8 cellular contexts compared by ENCODE assay signal in genomic region chr7:77538186-77538907, GRCh38.
DNase-seq lines count a peak whose midpoint lies in the region; ATAC-seq lines count a peak whose summit lies in the region.

No MANE protein-coding gene starts in this region.

- peaks cover 13% of the 10 kb centered on the region for H3K4me1 ChIP-seq in HUES6 (ENCODE audit: control insufficient read depth, insufficient read depth, low read length)
- H3K4me1 ChIP-seq in rectal smooth muscle tissue (ENCODE audit: control insufficient read depth, insufficient read depth, low read length), result no peaks in the 10 kb centered on the region

- H3K9ac ChIP-seq in HUES6 (ENCODE audit: low read length), result peak overlapping the region; percentile 99
- H3K9ac ChIP-seq in rectal smooth muscle tissue (ENCODE audit: low read length), result peak overlapping the region; percentile 63

- peak overlapping the region; percentile 92 for H3K27ac ChIP-seq in HUES6 (ENCODE audit: low read depth, low read length)
- peak overlapping the region; percentile 88 for H3K27ac ChIP-seq in rectal smooth muscle tissue (ENCODE audit: low read depth, low read length)

- H3K4me3 ChIP-seq in HUES6 (ENCODE audit: low read depth, low read length) (peak overlapping the region; percentile 96), iPS-11a (ENCODE audit: low read depth, low read length) (peak overlapping the region; percentile 96), rectal smooth muscle tissue (ENCODE audit: low read length) (peak overlapping the region; percentile 90)

- H3K27me3 ChIP-seq in HUES6 (ENCODE audit: control insufficient read depth, insufficient read depth, low read length) (no peaks in the 10 kb centered on the region), rectal smooth muscle tissue (ENCODE audit: control insufficient read depth, insufficient read depth, low read length) (no peaks in the 10 kb centered on the region)

- H3K9me3 ChIP-seq in HUES6 (ENCODE audit: control insufficient read depth, insufficient read depth, low read depth, low read length), result peaks cover 5% of the 10 kb centered on the region; the same call in 1 of the 2 replicates

- peak; percentile 93 for DNase-seq in DMS53 (lab: John Stamatoyannopoulos, UW)
- DNase-seq in OCI-M1 (lab: John Stamatoyannopoulos, UW), result peak; percentile 88
- peak; percentile 79 to 90 for DNase-seq in T47D (ENCODE audit: low read depth in 1 of 2, low spot score in 1 of 2)

- ATAC-seq in GM18498 (IDR thresholded peaks at IDR 0.05; ENCODE audit: unreplicated experiment) (no peak), HG03565 (IDR thresholded peaks at IDR 0.05; ENCODE audit: unreplicated experiment) (no peak)

- H3K36me3 ChIP-seq in HUES6 (ENCODE audit: control insufficient read depth, insufficient read depth, low read length) (peaks cover 12% of the 10 kb centered on the region), rectal smooth muscle tissue (ENCODE audit: control insufficient read depth, insufficient read depth, low read length) (no peaks in the 10 kb centered on the region)

- in situ Hi-C loops in T47D (cut with HindIII; ENCODE audit: low pct_unique_long_range_greater_than_20kb, low sequenced_read_pairs), result no loop called here
